ENCODE assay signal across 11 cellular contexts in the genomic region with DNA sequence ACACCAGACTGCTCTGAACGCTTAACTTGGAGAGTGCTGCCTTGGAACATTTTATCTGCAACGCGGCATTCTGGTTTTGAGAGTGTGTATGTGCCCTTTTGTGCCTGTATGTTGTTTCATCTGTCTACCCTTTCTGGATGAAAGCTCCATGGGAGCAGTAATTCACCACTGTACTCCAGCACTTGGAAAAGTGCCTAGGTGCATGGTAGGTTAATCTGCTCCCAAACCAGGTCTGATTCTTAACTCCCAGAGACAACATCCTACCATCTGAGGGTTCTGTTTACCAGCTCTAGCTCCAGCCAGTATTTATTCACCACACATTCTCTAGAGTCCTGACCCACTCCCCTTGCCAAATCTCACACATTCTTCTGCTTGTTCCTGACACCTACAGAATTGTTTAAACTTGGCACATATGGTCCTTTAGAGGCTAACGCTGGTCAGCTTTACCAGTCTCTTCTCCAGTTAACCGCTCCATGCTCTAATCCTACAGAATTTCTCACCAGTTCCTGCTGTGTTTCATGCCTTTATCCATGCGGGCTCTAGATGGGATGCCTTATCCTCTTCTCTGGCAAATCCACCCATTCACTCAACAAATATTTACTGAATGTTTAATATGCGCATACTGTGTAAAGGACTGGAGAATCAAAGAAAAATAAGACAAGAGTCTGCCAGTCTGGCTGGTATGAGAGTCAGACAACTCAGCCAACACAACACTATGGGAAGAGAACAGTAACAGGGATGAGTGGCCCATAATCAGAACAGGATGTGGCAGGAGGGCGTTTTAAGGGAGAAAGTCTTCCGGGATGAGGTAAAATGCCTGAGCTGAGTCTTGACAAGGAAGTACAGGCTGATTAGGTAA. TPM values are rescaled to one million over a fixed set of nuclear protein-coding genes. Genes with fewer than 3 reads are reported as not detected.
A peak's percentile ranks its signal among the peaks of the same experiment; 100 is the strongest.
DNase-seq lines count a peak whose midpoint lies in the region; ATAC-seq and TF ChIP-seq lines count a peak whose summit lies in the region.
"Had no signal": no experiment of that assay in that cellular context is flagged by ENCODE, and none has a peak within 500 bp of the region (broad histone marks: within the 10 kb centered on the region; RNA-seq: fewer than 3 reads in every experiment).

No MANE protein-coding gene starts in this region.

- no peak for TF ChIP-seq POLR2A in esophagus muscularis mucosa (IDR thresholded peaks at IDR 0.05; ENCODE audit: low read depth)

- TF ChIP-seq CTCF in esophagus muscularis mucosa (IDR thresholded peaks at IDR 0.05) (no peak), osteoblast (IDR thresholded peaks at IDR 0.05; ENCODE audit: extremely low read depth, low read depth, low read length) (no peak)

- H3K4me1 ChIP-seq in esophagus muscularis mucosa: peaks cover 29 to 39% (median 36%) of the 10 kb centered on the region in 4 donors
- H3K4me1 ChIP-seq in osteoblast (ENCODE audit: insufficient read depth, low read length): peaks cover 13% of the 10 kb centered on the region

- WGBS in esophagus muscularis mucosa: 65% methylated on average over 9 of the region's 9 CpGs

- no peak overlapping the region for H3K4me3 ChIP-seq in esophagus muscularis mucosa
- no peak overlapping the region for H3K4me3 ChIP-seq in osteoblast (ENCODE audit: insufficient read depth, low read length)

- ATAC-seq in HG02973 (IDR thresholded peaks at IDR 0.05; ENCODE audit: unreplicated experiment) (no peak), GM19467 (IDR thresholded peaks at IDR 0.05; ENCODE audit: unreplicated experiment) (no peak)

- peaks cover 17% of the 10 kb centered on the region for H4K20me1 ChIP-seq in osteoblast (ENCODE audit: insufficient read depth, low read length)

- H3K27me3 ChIP-seq in esophagus muscularis mucosa (no peaks in the 10 kb centered on the region), osteoblast (ENCODE audit: insufficient read depth, low read length) (no peaks in the 10 kb centered on the region)

- H3K27ac ChIP-seq in esophagus muscularis mucosa (replicated peaks in 1 of 4) (peak overlapping the region in 2 of 4 donors; percentile 5 to 8), osteoblast (ENCODE audit: low read depth, low read length) (peak overlapping the region; percentile 59)

- H3K9me3 ChIP-seq in esophagus muscularis mucosa (no peaks in the 10 kb centered on the region), osteoblast (ENCODE audit: low read depth, low read length) (no peaks in the 10 kb centered on the region)

- H3K36me3 ChIP-seq in esophagus muscularis mucosa: peaks cover 0 to 10% (median 3%) of the 10 kb centered on the region in 4 donors
- H3K36me3 ChIP-seq in osteoblast (ENCODE audit: insufficient read depth, low read length): peaks cover 10% of the 10 kb centered on the region

- H2AFZ ChIP-seq in osteoblast (ENCODE audit: low read length): no peak overlapping the region

- TF ChIP-seq EP300 in esophagus muscularis mucosa (IDR thresholded peaks at IDR 0.05): no peak

- DNase-seq in Caki2 (ENCODE audit: low read depth) (peak; percentile 53), NCI-H2029 (lab: John Stamatoyannopoulos, UW) (peak; percentile 70), esophagus muscularis mucosa (ENCODE audit: extremely low spot score) (peak; percentile 78), osteoblast (ENCODE audit: insufficient read length, low spot score, missing footprints) (peak; percentile 76), OCI-M2 (lab: John Stamatoyannopoulos, UW; ENCODE audit: unreplicated experiment) (no peak), T-helper 1 cell (no peak)
- DNase-seq: activated CD4-positive, alpha-beta T cell treated with anti-CD3 and anti-CD28 coated beads, Interleukin-2, amount 10 ng/mL, durations not matched to agents 24 days and 14 days; erythroblast; NCI-H345 had no signal

- H3K4me2 ChIP-seq in osteoblast (ENCODE audit: insufficient read depth, low read length): peak overlapping the region; percentile 3

- in situ Hi-C loops in Caki2 (cut with HindIII; ENCODE audit: low pct_unique_long_range_greater_than_20kb, low sequenced_read_pairs): no loop called here

- intact Hi-C loops in esophagus muscularis mucosa (cut with DNase I): no loop called here

- peaks cover 68% of the 10 kb centered on the region for H3K79me2 ChIP-seq in osteoblast (ENCODE audit: insufficient read depth, low read length)

RNA-seq across cellular contexts. Expression of a gene that starts 46.4 kb away (rescaled TPM):
- 60.8 and 73.2 TPM in 2 replicates for total RNA-seq in Caki2 (2014; rRNA removed; shearing (Covaris generic); ENCODE audit: low replicate concordance)
- total RNA-seq in esophagus muscularis mucosa: 10 to 100 TPM; 68.8 to 74.9 (median 71.5) TPM
- 117 and 127 TPM in 2 replicates for total RNA-seq in osteoblast

Comparison
In these comparisons a context has a peak if more than half of its experiments do, and no peak if none do; other contexts are left out.
1. DNase-seq: peak in Caki2 (single experiment), NCI-H2029 (single experiment), esophagus muscularis mucosa (single experiment) and osteoblast (single experiment); none in OCI-M2 (single experiment) and T-helper 1 cell (0 of 5).